ENCODE assay signal across 2 cellular contexts in genomic region chr17:1571362-1571746, GRCh38.
TF ChIP-seq lines count a peak whose summit lies in the region.

No MANE protein-coding gene starts in this region.

TF ChIP-seq in GM23338, 12 proteins besides CTCF, POLR2A, EP300 and RAD21:
- TF ChIP-seq, protein P1, sequence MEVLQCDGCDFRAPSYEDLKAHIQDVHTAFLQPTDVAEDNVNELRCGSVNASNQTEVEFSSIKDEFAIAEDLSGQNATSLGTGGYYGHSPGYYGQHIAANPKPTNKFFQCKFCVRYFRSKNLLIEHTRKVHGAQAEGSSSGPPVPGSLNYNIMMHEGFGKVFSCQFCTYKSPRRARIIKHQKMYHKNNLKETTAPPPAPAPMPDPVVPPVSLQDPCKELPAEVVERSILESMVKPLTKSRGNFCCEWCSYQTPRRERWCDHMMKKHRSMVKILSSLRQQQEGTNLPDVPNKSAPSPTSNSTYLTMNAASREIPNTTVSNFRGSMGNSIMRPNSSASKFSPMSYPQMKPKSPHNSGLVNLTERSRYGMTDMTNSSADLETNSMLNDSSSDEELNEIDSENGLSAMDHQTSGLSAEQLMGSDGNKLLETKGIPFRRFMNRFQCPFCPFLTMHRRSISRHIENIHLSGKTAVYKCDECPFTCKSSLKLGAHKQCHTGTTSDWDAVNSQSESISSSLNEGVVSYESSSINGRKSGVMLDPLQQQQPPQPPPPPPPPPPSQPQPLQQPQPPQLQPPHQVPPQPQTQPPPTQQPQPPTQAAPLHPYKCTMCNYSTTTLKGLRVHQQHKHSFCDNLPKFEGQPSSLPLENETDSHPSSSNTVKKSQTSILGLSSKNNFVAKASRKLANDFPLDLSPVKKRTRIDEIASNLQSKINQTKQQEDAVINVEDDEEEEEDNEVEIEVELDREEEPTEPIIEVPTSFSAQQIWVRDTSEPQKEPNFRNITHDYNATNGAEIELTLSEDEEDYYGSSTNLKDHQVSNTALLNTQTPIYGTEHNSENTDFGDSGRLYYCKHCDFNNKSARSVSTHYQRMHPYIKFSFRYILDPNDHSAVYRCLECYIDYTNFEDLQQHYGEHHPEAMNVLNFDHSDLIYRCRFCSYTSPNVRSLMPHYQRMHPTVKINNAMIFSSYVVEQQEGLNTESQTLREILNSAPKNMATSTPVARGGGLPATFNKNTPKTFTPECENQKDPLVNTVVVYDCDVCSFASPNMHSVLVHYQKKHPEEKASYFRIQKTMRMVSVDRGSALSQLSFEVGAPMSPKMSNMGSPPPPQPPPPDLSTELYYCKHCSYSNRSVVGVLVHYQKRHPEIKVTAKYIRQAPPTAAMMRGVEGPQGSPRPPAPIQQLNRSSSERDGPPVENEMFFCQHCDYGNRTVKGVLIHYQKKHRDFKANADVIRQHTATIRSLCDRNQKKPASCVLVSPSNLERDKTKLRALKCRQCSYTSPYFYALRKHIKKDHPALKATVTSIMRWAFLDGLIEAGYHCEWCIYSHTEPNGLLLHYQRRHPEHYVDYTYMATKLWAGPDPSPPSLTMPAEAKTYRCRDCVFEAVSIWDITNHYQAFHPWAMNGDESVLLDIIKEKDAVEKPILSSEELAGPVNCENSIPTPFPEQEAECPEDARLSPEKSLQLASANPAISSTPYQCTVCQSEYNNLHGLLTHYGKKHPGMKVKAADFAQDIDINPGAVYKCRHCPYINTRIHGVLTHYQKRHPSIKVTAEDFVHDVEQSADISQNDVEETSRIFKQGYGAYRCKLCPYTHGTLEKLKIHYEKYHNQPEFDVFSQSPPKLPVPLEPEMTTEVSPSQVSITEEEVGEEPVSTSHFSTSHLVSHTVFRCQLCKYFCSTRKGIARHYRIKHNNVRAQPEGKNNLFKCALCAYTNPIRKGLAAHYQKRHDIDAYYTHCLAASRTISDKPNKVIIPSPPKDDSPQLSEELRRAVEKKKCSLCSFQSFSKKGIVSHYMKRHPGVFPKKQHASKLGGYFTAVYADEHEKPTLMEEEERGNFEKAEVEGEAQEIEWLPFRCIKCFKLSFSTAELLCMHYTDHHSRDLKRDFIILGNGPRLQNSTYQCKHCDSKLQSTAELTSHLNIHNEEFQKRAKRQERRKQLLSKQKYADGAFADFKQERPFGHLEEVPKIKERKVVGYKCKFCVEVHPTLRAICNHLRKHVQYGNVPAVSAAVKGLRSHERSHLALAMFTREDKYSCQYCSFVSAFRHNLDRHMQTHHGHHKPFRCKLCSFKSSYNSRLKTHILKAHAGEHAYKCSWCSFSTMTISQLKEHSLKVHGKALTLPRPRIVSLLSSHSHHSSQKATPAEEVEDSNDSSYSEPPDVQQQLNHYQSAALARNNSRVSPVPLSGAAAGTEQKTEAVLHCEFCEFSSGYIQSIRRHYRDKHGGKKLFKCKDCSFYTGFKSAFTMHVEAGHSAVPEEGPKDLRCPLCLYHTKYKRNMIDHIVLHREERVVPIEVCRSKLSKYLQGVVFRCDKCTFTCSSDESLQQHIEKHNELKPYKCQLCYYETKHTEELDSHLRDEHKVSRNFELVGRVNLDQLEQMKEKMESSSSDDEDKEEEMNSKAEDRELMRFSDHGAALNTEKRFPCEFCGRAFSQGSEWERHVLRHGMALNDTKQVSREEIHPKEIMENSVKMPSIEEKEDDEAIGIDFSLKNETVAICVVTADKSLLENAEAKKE (CRISPR knock-in tag; IDR thresholded peaks at IDR 0.05), result no peak
- TF ChIP-seq ETS1 (IDR thresholded peaks at IDR 0.05) (no peak), JUNB (IDR thresholded peaks at IDR 0.05; ENCODE audit: unreplicated experiment) (no peak), POLR2AphosphoS5 (IDR thresholded peaks at IDR 0.05; ENCODE audit: low read depth) (no peak), EZH2 (IDR thresholded peaks at IDR 0.05; ENCODE audit: low read depth, unreplicated experiment) (no peak), EZH2phosphoT487 (IDR thresholded peaks at IDR 0.05; ENCODE audit: unreplicated experiment) (no peak), CREB1 (CRISPR knock-in tag; IDR thresholded peaks at IDR 0.05; ENCODE audit: low read depth) (no peak), ZNF331 (CRISPR knock-in tag; IDR thresholded peaks at IDR 0.05; ENCODE audit: low read depth) (no peak), NANOG (IDR thresholded peaks at IDR 0.05; ENCODE audit: borderline replicate concordance) (no peak), ZNF114 (CRISPR knock-in tag; IDR thresholded peaks at IDR 0.05) (no peak), STAT1 (IDR thresholded peaks at IDR 0.05; ENCODE audit: unreplicated experiment) (no peak)
- TF ChIP-seq, protein P2, sequence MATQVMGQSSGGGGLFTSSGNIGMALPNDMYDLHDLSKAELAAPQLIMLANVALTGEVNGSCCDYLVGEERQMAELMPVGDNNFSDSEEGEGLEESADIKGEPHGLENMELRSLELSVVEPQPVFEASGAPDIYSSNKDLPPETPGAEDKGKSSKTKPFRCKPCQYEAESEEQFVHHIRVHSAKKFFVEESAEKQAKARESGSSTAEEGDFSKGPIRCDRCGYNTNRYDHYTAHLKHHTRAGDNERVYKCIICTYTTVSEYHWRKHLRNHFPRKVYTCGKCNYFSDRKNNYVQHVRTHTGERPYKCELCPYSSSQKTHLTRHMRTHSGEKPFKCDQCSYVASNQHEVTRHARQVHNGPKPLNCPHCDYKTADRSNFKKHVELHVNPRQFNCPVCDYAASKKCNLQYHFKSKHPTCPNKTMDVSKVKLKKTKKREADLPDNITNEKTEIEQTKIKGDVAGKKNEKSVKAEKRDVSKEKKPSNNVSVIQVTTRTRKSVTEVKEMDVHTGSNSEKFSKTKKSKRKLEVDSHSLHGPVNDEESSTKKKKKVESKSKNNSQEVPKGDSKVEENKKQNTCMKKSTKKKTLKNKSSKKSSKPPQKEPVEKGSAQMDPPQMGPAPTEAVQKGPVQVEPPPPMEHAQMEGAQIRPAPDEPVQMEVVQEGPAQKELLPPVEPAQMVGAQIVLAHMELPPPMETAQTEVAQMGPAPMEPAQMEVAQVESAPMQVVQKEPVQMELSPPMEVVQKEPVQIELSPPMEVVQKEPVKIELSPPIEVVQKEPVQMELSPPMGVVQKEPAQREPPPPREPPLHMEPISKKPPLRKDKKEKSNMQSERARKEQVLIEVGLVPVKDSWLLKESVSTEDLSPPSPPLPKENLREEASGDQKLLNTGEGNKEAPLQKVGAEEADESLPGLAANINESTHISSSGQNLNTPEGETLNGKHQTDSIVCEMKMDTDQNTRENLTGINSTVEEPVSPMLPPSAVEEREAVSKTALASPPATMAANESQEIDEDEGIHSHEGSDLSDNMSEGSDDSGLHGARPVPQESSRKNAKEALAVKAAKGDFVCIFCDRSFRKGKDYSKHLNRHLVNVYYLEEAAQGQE (IDR thresholded peaks at IDR 0.05; ENCODE audit: unreplicated experiment), result no peak

TF ChIP-seq in HepG2, 621 proteins besides CTCF, POLR2A, EP300 and RAD21:
- TF ChIP-seq ZNF501 (CRISPR knock-in tag; IDR thresholded peaks at IDR 0.05) (0 out of 2 replicates have a peak, but pooled peaks have one; percentile 27), ZNF546 (CRISPR knock-in tag; conservative IDR thresholded peaks at IDR 0.05) (no peak), BHLHE40 (IDR thresholded peaks at IDR 0.05; ENCODE audit: low read length) (peak; percentile 15; the same call in 1 of the 2 replicates), NCOA1 (CRISPR knock-in tag; IDR thresholded peaks at IDR 0.05) (no peak), ERF (CRISPR knock-in tag; IDR thresholded peaks at IDR 0.05) (no peak), ZNF740 (CRISPR knock-in tag; IDR thresholded peaks at IDR 0.05) (no peak)
- TF ChIP-seq, protein P3, sequence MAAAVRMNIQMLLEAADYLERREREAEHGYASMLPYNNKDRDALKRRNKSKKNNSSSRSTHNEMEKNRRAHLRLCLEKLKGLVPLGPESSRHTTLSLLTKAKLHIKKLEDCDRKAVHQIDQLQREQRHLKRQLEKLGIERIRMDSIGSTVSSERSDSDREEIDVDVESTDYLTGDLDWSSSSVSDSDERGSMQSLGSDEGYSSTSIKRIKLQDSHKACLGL (CRISPR knock-in tag; IDR thresholded peaks at IDR 0.05), result no peak
